In the genomic region with DNA sequence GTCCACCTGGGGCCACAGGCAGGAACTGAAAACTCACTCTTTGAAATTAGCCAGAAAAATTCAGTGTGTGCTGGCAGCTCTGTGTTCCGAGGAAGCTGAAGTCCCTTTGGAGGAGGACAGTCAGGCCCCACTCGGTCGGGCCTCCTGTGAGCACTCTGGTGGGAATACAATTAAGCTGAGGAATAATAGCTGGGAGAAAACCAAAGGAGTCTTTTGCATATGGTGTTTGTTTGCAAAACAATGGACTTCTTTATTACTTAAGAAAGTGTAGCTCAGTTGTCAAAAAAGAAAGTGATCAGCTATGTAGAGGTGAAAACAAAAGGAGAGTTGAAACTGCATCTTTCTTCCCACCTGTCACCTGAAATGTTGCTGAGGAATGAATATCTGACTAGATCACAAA, we compare ENCODE assay signal across 1 cellular context.
TF ChIP-seq lines count a peak whose summit lies in the region.

No MANE protein-coding gene starts in this region.

TF ChIP-seq in GM12878, 131 proteins besides CTCF, POLR2A, EP300 and RAD21:
- no peak for TF ChIP-seq MAX (IDR thresholded peaks at IDR 0.05; ENCODE audit: low read depth, low read length)
- TF ChIP-seq WRNIP1 (IDR thresholded peaks at IDR 0.05; ENCODE audit: borderline replicate concordance, low read depth, low read length): no peak
- no peak for TF ChIP-seq HDGF (IDR thresholded peaks at IDR 0.05)
- TF ChIP-seq, protein P1, sequence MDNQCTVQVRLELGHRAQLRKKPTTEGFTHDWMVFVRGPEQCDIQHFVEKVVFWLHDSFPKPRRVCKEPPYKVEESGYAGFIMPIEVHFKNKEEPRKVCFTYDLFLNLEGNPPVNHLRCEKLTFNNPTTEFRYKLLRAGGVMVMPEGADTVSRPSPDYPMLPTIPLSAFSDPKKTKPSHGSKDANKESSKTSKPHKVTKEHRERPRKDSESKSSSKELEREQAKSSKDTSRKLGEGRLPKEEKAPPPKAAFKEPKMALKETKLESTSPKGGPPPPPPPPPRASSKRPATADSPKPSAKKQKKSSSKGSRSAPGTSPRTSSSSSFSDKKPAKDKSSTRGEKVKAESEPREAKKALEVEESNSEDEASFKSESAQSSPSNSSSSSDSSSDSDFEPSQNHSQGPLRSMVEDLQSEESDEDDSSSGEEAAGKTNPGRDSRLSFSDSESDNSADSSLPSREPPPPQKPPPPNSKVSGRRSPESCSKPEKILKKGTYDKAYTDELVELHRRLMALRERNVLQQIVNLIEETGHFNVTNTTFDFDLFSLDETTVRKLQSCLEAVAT (IDR thresholded peaks at IDR 0.05): no peak
- no peak for TF ChIP-seq CREB1 (IDR thresholded peaks at IDR 0.05; ENCODE audit: low read depth)
- no peak for TF ChIP-seq ELK1 (IDR thresholded peaks at IDR 0.05; ENCODE audit: low read depth, low read length)
- no peak for TF ChIP-seq SKIL (IDR thresholded peaks at IDR 0.05; ENCODE audit: low read depth, poor library complexity, severe bottlenecking)
- TF ChIP-seq TARDBP (IDR thresholded peaks at IDR 0.05; ENCODE audit: borderline replicate concordance): no peak
- TF ChIP-seq RFX5 (IDR thresholded peaks at IDR 0.05; ENCODE audit: low read depth, low read length): no peak
- TF ChIP-seq TBL1XR1 (IDR thresholded peaks at IDR 0.05; ENCODE audit: low read depth, low read length): no peak
- TF ChIP-seq GATAD2B (conservative IDR thresholded peaks at IDR 0.05; ENCODE audit: low read depth): no peak
- no peak for TF ChIP-seq KDM1A (IDR thresholded peaks at IDR 0.05; ENCODE audit: borderline replicate concordance)
- no peak for TF ChIP-seq DPF2 (IDR thresholded peaks at IDR 0.05)
- TF ChIP-seq, protein P2, sequence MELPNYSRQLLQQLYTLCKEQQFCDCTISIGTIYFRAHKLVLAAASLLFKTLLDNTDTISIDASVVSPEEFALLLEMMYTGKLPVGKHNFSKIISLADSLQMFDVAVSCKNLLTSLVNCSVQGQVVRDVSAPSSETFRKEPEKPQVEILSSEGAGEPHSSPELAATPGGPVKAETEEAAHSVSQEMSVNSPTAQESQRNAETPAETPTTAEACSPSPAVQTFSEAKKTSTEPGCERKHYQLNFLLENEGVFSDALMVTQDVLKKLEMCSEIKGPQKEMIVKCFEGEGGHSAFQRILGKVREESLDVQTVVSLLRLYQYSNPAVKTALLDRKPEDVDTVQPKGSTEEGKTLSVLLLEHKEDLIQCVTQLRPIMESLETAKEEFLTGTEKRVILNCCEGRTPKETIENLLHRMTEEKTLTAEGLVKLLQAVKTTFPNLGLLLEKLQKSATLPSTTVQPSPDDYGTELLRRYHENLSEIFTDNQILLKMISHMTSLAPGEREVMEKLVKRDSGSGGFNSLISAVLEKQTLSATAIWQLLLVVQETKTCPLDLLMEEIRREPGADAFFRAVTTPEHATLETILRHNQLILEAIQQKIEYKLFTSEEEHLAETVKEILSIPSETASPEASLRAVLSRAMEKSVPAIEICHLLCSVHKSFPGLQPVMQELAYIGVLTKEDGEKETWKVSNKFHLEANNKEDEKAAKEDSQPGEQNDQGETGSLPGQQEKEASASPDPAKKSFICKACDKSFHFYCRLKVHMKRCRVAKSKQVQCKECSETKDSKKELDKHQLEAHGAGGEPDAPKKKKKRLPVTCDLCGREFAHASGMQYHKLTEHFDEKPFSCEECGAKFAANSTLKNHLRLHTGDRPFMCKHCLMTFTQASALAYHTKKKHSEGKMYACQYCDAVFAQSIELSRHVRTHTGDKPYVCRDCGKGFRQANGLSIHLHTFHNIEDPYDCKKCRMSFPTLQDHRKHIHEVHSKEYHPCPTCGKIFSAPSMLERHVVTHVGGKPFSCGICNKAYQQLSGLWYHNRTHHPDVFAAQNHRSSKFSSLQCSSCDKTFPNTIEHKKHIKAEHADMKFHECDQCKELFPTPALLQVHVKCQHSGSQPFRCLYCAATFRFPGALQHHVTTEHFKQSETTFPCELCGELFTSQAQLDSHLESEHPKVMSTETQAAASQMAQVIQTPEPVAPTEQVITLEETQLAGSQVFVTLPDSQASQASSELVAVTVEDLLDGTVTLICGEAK (IDR thresholded peaks at IDR 0.05; ENCODE audit: borderline replicate concordance): no peak
- no peak for TF ChIP-seq EZH2 (IDR thresholded peaks at IDR 0.05; ENCODE audit: borderline replicate concordance, control insufficient read depth, low read depth, low read length)
- TF ChIP-seq TAF1 (IDR thresholded peaks at IDR 0.05; ENCODE audit: borderline replicate concordance, low read depth, low read length): no peak
- no peak for TF ChIP-seq USF2 (IDR thresholded peaks at IDR 0.05; ENCODE audit: borderline replicate concordance, low read depth, low read length)
- TF ChIP-seq STAT1 (conservative IDR thresholded peaks at IDR 0.05): no peak
- no peak for TF ChIP-seq MYC (IDR thresholded peaks at IDR 0.05; ENCODE audit: insufficient read depth, insufficient read length, insufficient replicate concordance, low read length, severe bottlenecking)
- TF ChIP-seq GABPA (IDR thresholded peaks at IDR 0.05; ENCODE audit: low read depth): no peak
TF ChIP-seq in GM12878: peak in this region for 0.
